Comparison of ENCODE assay signal across 21 cellular contexts in the genomic region with DNA sequence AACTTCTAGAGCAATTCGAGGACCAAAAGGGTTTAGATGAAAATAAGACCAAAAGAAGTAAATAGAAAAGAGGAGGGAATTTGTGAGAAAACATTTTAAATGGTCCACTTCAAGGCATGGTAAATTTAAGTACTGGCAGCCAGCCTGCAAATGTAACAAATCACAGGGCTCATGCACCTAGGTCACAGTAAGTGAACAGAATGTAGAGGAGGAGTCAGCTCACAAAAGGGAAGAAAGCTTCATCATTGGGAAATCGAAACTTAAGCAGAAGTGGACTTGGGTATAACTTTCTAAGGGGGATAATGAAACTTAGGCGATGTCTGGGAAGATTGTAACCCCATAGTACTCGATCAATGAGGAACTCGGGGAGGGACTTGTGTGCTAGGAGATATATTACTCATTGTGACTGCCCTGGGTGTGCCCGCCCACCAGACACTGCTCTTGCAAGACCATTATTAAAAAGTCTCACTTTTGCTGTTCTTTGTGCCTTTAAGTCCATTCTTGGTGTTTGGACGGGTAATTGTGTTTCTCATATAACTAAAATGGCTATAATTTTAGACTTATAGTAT.
"Had no signal": no experiment of that assay in that cellular context is flagged by ENCODE, and none has a peak within 500 bp of the region (broad histone marks: within the 10 kb centered on the region; RNA-seq: fewer than 3 reads in every experiment).

No MANE protein-coding gene starts in this region.

- H3K36me3 ChIP-seq: ascending aorta, breast epithelium, tibial nerve had no signal

- H3K27me3 ChIP-seq: ascending aorta, breast epithelium, tibial nerve had no signal

- H3K4me3 ChIP-seq: ascending aorta, breast epithelium, tibial nerve had no signal

- DNase-seq: activated CD4-positive, alpha-beta T cell treated with anti-CD3 and anti-CD28 coated beads for 1 hour; activated CD4-positive, alpha-beta T cell treated with anti-CD3 and anti-CD28 coated beads, Interleukin-2, amount 50 U/mL, for 4 hours; activated naive CD4-positive, alpha-beta T cell treated with anti-CD3 and anti-CD28 coated beads for 36 hours; activated naive CD8-positive, alpha-beta T cell treated with anti-CD3 and anti-CD28 coated beads, Interleukin-2, amount 50 U/mL, for 24 hours; cerebellar nuclear complex; effector memory CD4-positive, alpha-beta T cell; foreskin melanocyte; head of caudate nucleus; kidney glomerular epithelial cell; left ventricle myocardium superior; mesenchymal stem cell; posterior cingulate gyrus; retina; stimulated activated CD4-positive, alpha-beta T cell treated with anti-CD3 and anti-CD28 coated beads, Interleukin-2, amount 100 ng/mL, for 48 hours; stimulated activated naive B cell treated with anti-CD40 and anti-IgM and Interleukin-4, amounts not matched to agents 10 μg/mL and 1 μg/mL and 100 μg/mL, for 72 hours had no signal

- H3K9me3 ChIP-seq: ascending aorta, breast epithelium, tibial nerve had no signal

- H3K4me1 ChIP-seq: ascending aorta, breast epithelium, tibial nerve had no signal

- H3K27ac ChIP-seq: ascending aorta, breast epithelium, epithelial cell of prostate, tibial nerve, VCaP had no signal

- ATAC-seq: activated naive CD8-positive, alpha-beta T cell treated with anti-CD3 and anti-CD28 coated beads, Interleukin-2, amount 50 U/mL, for 24 hours; left ventricle myocardium superior; natural killer cell treated with Interleukin-12 subunit alpha and Interleukin-12 subunit beta and Interleukin-15 and Interleukin-18, amount 100 ng/mL, for 72 hours; stimulated activated naive B cell treated with anti-CD40 and anti-IgM and Interleukin-4, amounts not matched to agents 10 μg/mL and 1 μg/mL and 100 μg/mL, for 72 hours had no signal
